8 cellular contexts compared by ENCODE assay signal in the genomic region with DNA sequence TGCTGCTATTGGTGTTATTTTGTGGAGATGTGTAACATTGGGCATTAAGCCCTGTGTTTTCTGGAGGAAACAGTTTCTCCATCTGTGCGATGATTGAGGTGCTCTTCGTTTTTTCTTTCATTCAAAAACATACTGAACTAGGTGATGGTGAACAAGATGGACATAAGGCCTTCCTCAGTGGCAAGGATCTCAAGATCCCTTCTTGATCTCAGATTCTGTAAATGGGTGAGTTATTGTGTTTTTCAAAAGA. TPM values are rescaled to one million over a fixed set of nuclear protein-coding genes. Genes with fewer than 3 reads are reported as not detected.
A peak's percentile ranks its signal among the peaks of the same experiment; 100 is the strongest.
DNase-seq lines count a peak whose midpoint lies in the region; ATAC-seq and TF ChIP-seq lines count a peak whose summit lies in the region.

No MANE protein-coding gene starts in this region.

- no peaks in the 10 kb centered on the region for H3K9me3 Mint-ChIP-seq in CD4-positive, alpha-beta T cell
- H3K9me3 Mint-ChIP-seq in HFFc6 (no peaks in the 10 kb centered on the region), brain (peaks cover 0 to 2% (median 0%) of the 10 kb centered on the region in 5 experiments), natural killer cell (no peaks in the 10 kb centered on the region)

- no peak overlapping the region for H3K27ac ChIP-seq in CD4-positive, alpha-beta T cell (ENCODE audit: low read depth, low read length)

- POLR2A ChIA-PET in CD4-positive, alpha-beta T cell (lab: Charles Lee): interaction anchor here (1.0 to 2.1 kb wide), 4 partner anchors 81 to 160 kb away, joined by 3 to 22 read pairs (median 10); partner anchors contain the start of genes DMTF1 and TMEM243

- intact Hi-C loops in CD4-positive, alpha-beta T cell (cut with DNase I, micrococcal nuclease): loop anchor here in 1 of 2 experiments (2.0 kb wide), 1 partner anchor 81 kb away; no protein-coding TSS in a partner anchor
- intact Hi-C loops in natural killer cell (cut with micrococcal nuclease): no loop called here

- no peaks in the 10 kb centered on the region for H3K9me3 ChIP-seq in CD4-positive, alpha-beta T cell (ENCODE audit: control insufficient read depth, low read length)

- H3K27me3 Mint-ChIP-seq in CD4-positive, alpha-beta T cell: peaks cover 13% of the 10 kb centered on the region
- H3K27me3 Mint-ChIP-seq in HFFc6 (ENCODE audit: insufficient read depth) (peaks cover 10% of the 10 kb centered on the region), brain (peaks cover 11% of the 10 kb centered on the region), natural killer cell (ENCODE audit: low read depth in 2 of 2) (peaks cover 10 to 13% of the 10 kb centered on the region in 2 donors)

- TF ChIP-seq CTCF in CD4-positive, alpha-beta T cell (IDR thresholded peaks at IDR 0.05): no peak
- TF ChIP-seq CTCF in HFFc6 (IDR thresholded peaks at IDR 0.05): no peak
- no peak for TF ChIP-seq CTCF in brain (conservative IDR thresholded peaks at IDR 0.05)
- no peak for TF ChIP-seq CTCF in natural killer cell (IDR thresholded peaks at IDR 0.05)

- H3K36me3 Mint-ChIP-seq in CD4-positive, alpha-beta T cell (ENCODE audit: low read depth): no peaks in the 10 kb centered on the region
- H3K36me3 Mint-ChIP-seq in HFFc6 (ENCODE audit: low read depth): no peaks in the 10 kb centered on the region
- no peaks in the 10 kb centered on the region for H3K36me3 Mint-ChIP-seq in brain
- no peaks in the 10 kb centered on the region for H3K36me3 Mint-ChIP-seq in natural killer cell

- CTCF ChIA-PET in CD4-positive, alpha-beta T cell (lab: Charles Lee): interaction anchor here (1.0 to 1.4 kb wide), 5 partner anchors 89 to 160 kb away, joined by 3 to 12 read pairs (median 3); partner anchors contain the start of genes DMTF1 and TMEM243

- peaks cover 13% of the 10 kb centered on the region for H3K4me1 Mint-ChIP-seq in CD4-positive, alpha-beta T cell (ENCODE audit: low read depth)
- H3K4me1 Mint-ChIP-seq in HFFc6 (ENCODE audit: low read depth) (0 out of 2 replicates have a peak, but pooled peaks cover 6% of the 10 kb centered on the region), brain (peaks cover 41% of the 10 kb centered on the region), natural killer cell (peaks cover 13 to 20% of the 10 kb centered on the region in 2 donors)

- no peaks in the 10 kb centered on the region for H3K27me3 ChIP-seq in CD4-positive, alpha-beta T cell (ENCODE audit: control insufficient read depth, insufficient read depth, low read length)

- DNase-seq in CD4-positive, alpha-beta T cell: no peak
- DNase-seq in HFFc6 (no peak), natural killer cell (no peak), NCI-H524 treated with DMSO at 0.1 percent for 48 hours (lab: John Stamatoyannopoulos, UW) (no peak), GM19238 (ENCODE audit: insufficient read length, low spot score) (no peak), hypothalamus (lab: John Stamatoyannopoulos, UW) (no peak)

- H3K27ac Mint-ChIP-seq in CD4-positive, alpha-beta T cell: peak overlapping the region; percentile 75
- H3K27ac Mint-ChIP-seq in HFFc6 (no peak overlapping the region), brain (peak overlapping the region; percentile 85 to 96 (median 90)), natural killer cell (peak overlapping the region in 1 of 2 donors; percentile 42)

- no peak for ATAC-seq in CD4-positive, alpha-beta T cell (ENCODE audit: poor library complexity)
- ATAC-seq in natural killer cell (no peak), GM21526 (IDR thresholded peaks at IDR 0.05; ENCODE audit: low FRiP score, unreplicated experiment) (no peak)

- peak overlapping the region; percentile 92 for H3K4me3 Mint-ChIP-seq in CD4-positive, alpha-beta T cell
- H3K4me3 Mint-ChIP-seq in HFFc6 (peak overlapping the region; percentile 72), brain (peak overlapping the region; percentile 84 to 93 (median 91)), natural killer cell (peak overlapping the region; percentile 70)

RNA-seq across cellular contexts. Expression of gene ELAPOR2, which starts 0.8 kb away (rescaled TPM):
- 1 to 10 TPM; 7.2 to 7.7 TPM for total RNA-seq in CD4-positive, alpha-beta T cell
- total RNA-seq in HFFc6 (2021; fragmentation: NEBNext Ultra II Directional; extraction: Animal tissue kit (Norgen Biotek cat#: 25700)): under 1 TPM in 4 of 6 experiments, not detected in 2; 0.11 to 0.36 (median 0.25) TPM
- polyA plus RNA-seq in brain (ENCODE audit: insufficient read depth, low read depth, low replicate concordance): 27.7 TPM
- 1 to 10 TPM; 4.2 to 8.6 (median 6.2) TPM for total RNA-seq in natural killer cell
